Comparison of ENCODE assay signal across 8 cellular contexts in genomic region chr14:35534130-35534883, GRCh38. TPM values are rescaled to one million over a fixed set of nuclear protein-coding genes. Genes with fewer than 3 reads are reported as not detected.
A peak's percentile ranks its signal among the peaks of the same experiment; 100 is the strongest.
DNase-seq lines count a peak whose midpoint lies in the region; ATAC-seq and TF ChIP-seq lines count a peak whose summit lies in the region.

TSS of gene INSM2 (plus strand) at chr14:35534164. CDS start at chr14:35534253, 89 bp downstream.

- TF ChIP-seq CTCF in gastroesophageal sphincter (IDR thresholded peaks at IDR 0.05) = no peak

- peak within 1 kb of the TSS; percentile 91 to 100 (median 99) for H3K4me2 ChIP-seq in BLaER1 treated with 17β-estradiol and CSF1 and Interleukin-3, amounts not matched to agents 10 nM and 100 nM

- peaks cover 54 to 67% (median 62%) of the 10 kb centered on the region in 11 experiments for H3K27me3 ChIP-seq in BLaER1 treated with 17β-estradiol and CSF1 and Interleukin-3, amounts not matched to agents 10 nM and 100 nM
- H3K27me3 ChIP-seq in HUES48 (ENCODE audit: control insufficient read depth, insufficient read depth, low read length) (peaks cover 83% of the 10 kb centered on the region), gastroesophageal sphincter (peaks cover 70% of the 10 kb centered on the region)

- peaks cover 5 to 22% (median 17%) of the 10 kb centered on the region in 10 experiments; a peak in 18 of 20 replicates for H3K4me1 ChIP-seq in BLaER1 treated with 17β-estradiol and CSF1 and Interleukin-3, amounts not matched to agents 10 nM and 100 nM
- H3K4me1 ChIP-seq in HUES48 (ENCODE audit: control insufficient read depth, insufficient read depth, low read length) (peaks cover 2% of the 10 kb centered on the region; the same call in 1 of the 2 replicates), gastroesophageal sphincter (peaks cover 0 to 31% (median 17%) of the 10 kb centered on the region in 3 donors)

- ATAC-seq in GM19328 (IDR thresholded peaks at IDR 0.05; ENCODE audit: unreplicated experiment) = peak; percentile 6
- peak; percentile 34 for ATAC-seq in activated CD8-positive, alpha-beta T cell treated with anti-CD3 and anti-CD28 coated beads, Interleukin-2, amount 10 ng/mL, durations not matched to agents 7 days and 5 days
- peak; percentile 11 for ATAC-seq in gastroesophageal sphincter

- H3K27ac Mint-ChIP-seq in activated CD8-positive, alpha-beta T cell treated with anti-CD3 and anti-CD28 coated beads, Interleukin-2, amount 10 ng/mL, durations not matched to agents 7 days and 5 days = no peak within 1 kb of the TSS

- H3K9me3 Mint-ChIP-seq in activated CD8-positive, alpha-beta T cell treated with anti-CD3 and anti-CD28 coated beads, Interleukin-2, amount 10 ng/mL, durations not matched to agents 7 days and 5 days (ENCODE audit: insufficient read depth) = no peaks in the 10 kb centered on the region

- CTCF ChIA-PET in activated CD8-positive, alpha-beta T cell treated with anti-CD3 and anti-CD28 coated beads, Interleukin-2, amount 10 ng/mL, durations not matched to agents 7 days and 5 days (lab: Charles Lee) = interaction anchor here (1.5 kb wide), 1 partner anchor 8 kb away, joined by 4 read pairs; no protein-coding TSS in a partner anchor

- peaks cover 0 to 31% (median 7%) of the 10 kb centered on the region in 11 experiments; a peak in 12 of 22 replicates for H4K20me1 ChIP-seq in BLaER1 treated with 17β-estradiol and CSF1 and Interleukin-3, amounts not matched to agents 10 nM and 100 nM

- peaks cover 0 to 15% (median 12%) of the 10 kb centered on the region in 11 experiments; a peak in 16 of 22 replicates for H3K9me3 ChIP-seq in BLaER1 treated with 17β-estradiol and CSF1 and Interleukin-3, amounts not matched to agents 10 nM and 100 nM (replicated peaks in 1 of 11)
- no peaks in the 10 kb centered on the region for H3K9me3 ChIP-seq in HUES48 (ENCODE audit: control insufficient read depth, insufficient read depth, low read length)
- H3K9me3 ChIP-seq in gastroesophageal sphincter = no peaks in the 10 kb centered on the region

- peak within 1 kb of the TSS; percentile 58 to 80 (median 68) for H3K4me3 ChIP-seq in BLaER1 treated with 17β-estradiol and CSF1 and Interleukin-3, amounts not matched to agents 10 nM and 100 nM
- peak within 1 kb of the TSS; percentile 69 for H3K4me3 ChIP-seq in HUES48 (ENCODE audit: low read depth, low read length)
- peak within 1 kb of the TSS; percentile 12 to 54 for H3K4me3 ChIP-seq in gastroesophageal sphincter

- no peak within 1 kb of the TSS for H3K27ac ChIP-seq in BLaER1 treated with 17β-estradiol and CSF1 and Interleukin-3, amounts not matched to agents 10 nM and 100 nM
- no peak within 1 kb of the TSS for H3K27ac ChIP-seq in HUES48 (ENCODE audit: low read depth, low read length)
- H3K27ac ChIP-seq in gastroesophageal sphincter = no peak within 1 kb of the TSS

- H3K4me1 Mint-ChIP-seq in activated CD8-positive, alpha-beta T cell treated with anti-CD3 and anti-CD28 coated beads, Interleukin-2, amount 10 ng/mL, durations not matched to agents 7 days and 5 days (ENCODE audit: low read depth) = peaks cover 16% of the 10 kb centered on the region

- TF ChIP-seq POLR2A in gastroesophageal sphincter (IDR thresholded peaks at IDR 0.05) = no peak

- no peaks in the 10 kb centered on the region for H3K36me3 Mint-ChIP-seq in activated CD8-positive, alpha-beta T cell treated with anti-CD3 and anti-CD28 coated beads, Interleukin-2, amount 10 ng/mL, durations not matched to agents 7 days and 5 days (ENCODE audit: low read depth)

- H3K36me3 ChIP-seq in BLaER1 treated with 17β-estradiol and CSF1 and Interleukin-3, amounts not matched to agents 10 nM and 100 nM = no peaks in the 10 kb centered on the region
- H3K36me3 ChIP-seq in HUES48 (ENCODE audit: control insufficient read depth, insufficient read depth, low read length) = no peaks in the 10 kb centered on the region
- peaks cover 0 to 11% of the 10 kb centered on the region in 2 donors for H3K36me3 ChIP-seq in gastroesophageal sphincter

- 3% methylated on average over 7 of the region's 85 CpGs; no CpG with 5 or more reads in 1 of the 2 donors for WGBS in gastroesophageal sphincter (ENCODE audit: low coverage in 1 of 2), 2 donors

- peak within 1 kb of the TSS; percentile 68 for H3K4me3 Mint-ChIP-seq in activated CD8-positive, alpha-beta T cell treated with anti-CD3 and anti-CD28 coated beads, Interleukin-2, amount 10 ng/mL, durations not matched to agents 7 days and 5 days

- POLR2A ChIA-PET in activated CD8-positive, alpha-beta T cell treated with anti-CD3 and anti-CD28 coated beads, Interleukin-2, amount 10 ng/mL, durations not matched to agents 7 days and 5 days (lab: Charles Lee) = no interaction called here

- intact Hi-C loops in posterior vena cava (cut with DNase I) = no loop called here

- no peak for DNase-seq in activated CD8-positive, alpha-beta T cell treated with anti-CD3 and anti-CD28 coated beads, Interleukin-2, amount 10 ng/mL, durations not matched to agents 7 days and 5 days
- DNase-seq in posterior vena cava (ENCODE audit: low spot score) (peak; percentile 78), NOMO-1 treated with DMSO at 0.1 percent for 48 hours (lab: John Stamatoyannopoulos, UW; ENCODE audit: unreplicated experiment) (no peak), globus pallidus (ENCODE audit: low spot score) (no peak)

- peak within 1 kb of the TSS in 5 of 11 experiments; percentile 12 to 51 (median 24); a peak in 5 of 22 replicates for H3K9ac ChIP-seq in BLaER1 treated with 17β-estradiol and CSF1 and Interleukin-3, amounts not matched to agents 10 nM and 100 nM
- H3K9ac ChIP-seq in HUES48 (ENCODE audit: low read depth, low read length) = no peak within 1 kb of the TSS

- no peak for TF ChIP-seq EP300 in gastroesophageal sphincter (IDR thresholded peaks at IDR 0.05)

- H3K27me3 Mint-ChIP-seq in activated CD8-positive, alpha-beta T cell treated with anti-CD3 and anti-CD28 coated beads, Interleukin-2, amount 10 ng/mL, durations not matched to agents 7 days and 5 days (ENCODE audit: low read depth) = peaks cover 48% of the 10 kb centered on the region

RNA-seq across cellular contexts. Expression of gene INSM2, which starts in this region (rescaled TPM):
- total RNA-seq in activated CD8-positive, alpha-beta T cell treated with anti-CD3 and anti-CD28 coated beads, Interleukin-2, amount 10 ng/mL, durations not matched to agents 7 days and 5 days = not detected
- total RNA-seq in gastroesophageal sphincter = under 1 TPM in 1 of 4 donors, not detected in 3; 0.23 TPM
- total RNA-seq in posterior vena cava = not detected

Comparison
In these comparisons a context has a peak if more than half of its experiments do, and no peak if none do; other contexts are left out.
1. Peak in ATAC-seq in activated CD8-positive, alpha-beta T cell treated with anti-CD3 and anti-CD28 coated beads, Interleukin-2, amount 10 ng/mL, durations not matched to agents 7 days and 5 days; RNA of the gene not detected or under 1 TPM.
2. Peak in ATAC-seq and H3K4me3 ChIP-seq in gastroesophageal sphincter; RNA of the gene not detected or under 1 TPM.
3. Peak in DNase-seq in posterior vena cava; RNA of the gene not detected or under 1 TPM.